ENCODE assay signal across 11 cellular contexts in genomic region chr11:109043318-109043717, GRCh38.
"Had no signal": no experiment of that assay in that cellular context is flagged by ENCODE, and none has a peak within 500 bp of the region (broad histone marks: within the 10 kb centered on the region; RNA-seq: fewer than 3 reads in every experiment).

No MANE protein-coding gene starts in this region.

- H3K4me3 ChIP-seq: adrenal gland, gastrocnemius medialis, lung, spleen, tibial artery had no signal

- H3K27me3 ChIP-seq: adrenal gland, gastrocnemius medialis, spleen, tibial artery had no signal

- H3K9me3 ChIP-seq: adrenal gland, gastrocnemius medialis, spleen, tibial artery had no signal

- H3K4me1 ChIP-seq: adrenal gland, gastrocnemius medialis, spleen had no signal

- H3K27ac ChIP-seq: adrenal gland, gastrocnemius medialis, spleen, tibial artery had no signal

- H3K36me3 ChIP-seq: adrenal gland, gastrocnemius medialis, spleen, tibial artery had no signal

- ATAC-seq: gastrocnemius medialis, natural killer cell had no signal

- DNase-seq: activated CD4-positive, alpha-beta T cell treated with anti-CD3 and anti-CD28 coated beads, Interleukin-2, amount 50 U/mL, for 4 hours; activated gamma-delta T cell treated with Interleukin-2 at 50 U/mL for 16 hours; adrenal gland; effector CD4-positive, alpha-beta T cell; gastrocnemius medialis; head of caudate nucleus; natural killer cell; spleen; stimulated activated naive CD4-positive, alpha-beta T cell; tibial artery had no signal
